ENCODE assay signal across 8 cellular contexts in the genomic region with DNA sequence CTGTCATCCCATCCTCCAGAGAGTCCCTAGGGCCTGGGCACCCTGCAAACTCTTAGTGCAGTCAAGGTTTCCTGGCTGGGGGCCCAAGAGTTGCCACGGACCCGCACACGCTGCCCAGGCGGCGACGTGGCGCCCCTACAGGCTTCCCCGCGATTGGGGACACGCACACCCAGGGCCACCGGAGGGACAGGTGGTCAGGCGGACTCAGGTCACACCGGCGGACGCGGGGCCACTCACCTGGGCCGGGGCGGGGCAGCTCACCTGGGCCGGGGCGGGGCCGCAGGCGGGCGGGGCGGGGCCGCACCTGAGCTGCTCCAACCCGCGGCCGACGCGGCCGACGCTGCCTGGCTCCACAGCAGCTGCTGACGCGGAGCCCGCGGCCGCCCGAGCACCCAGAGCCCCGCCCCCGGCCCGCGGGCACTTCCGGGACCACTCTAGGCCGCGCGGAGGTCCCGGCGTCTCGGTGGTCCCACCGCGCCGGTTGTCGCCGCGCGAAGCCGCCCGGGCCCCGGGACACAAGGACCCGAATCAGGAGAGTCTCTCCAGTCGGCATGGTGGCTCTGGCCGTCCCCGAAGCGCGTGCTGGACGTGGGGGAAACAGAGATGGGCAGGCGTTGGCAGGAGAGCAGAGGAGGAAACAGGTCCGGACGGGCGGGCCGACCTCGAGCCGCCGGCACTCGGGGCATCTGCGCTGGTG. TPM values are rescaled to one million over a fixed set of nuclear protein-coding genes. Genes with fewer than 3 reads are reported as not detected.
A peak's percentile ranks its signal among the peaks of the same experiment; 100 is the strongest.
DNase-seq lines count a peak whose midpoint lies in the region; ATAC-seq and TF ChIP-seq lines count a peak whose summit lies in the region.

A gene (minus strand): TSS at position 369 of the 697 bp plus-strand sequence. CDS start 5,972 bp downstream, outside the sequence.

- H3K27ac ChIP-seq in adipose tissue (ENCODE audit: low read depth, low read length), result peak within 1 kb of the TSS; percentile 28
- peak within 1 kb of the TSS; percentile 91 for H3K27ac ChIP-seq in left ventricle myocardium inferior (replicated peaks)
- H3K27ac ChIP-seq in psoas muscle, result peak within 1 kb of the TSS; percentile 90
- peak within 1 kb of the TSS; percentile 84 for H3K27ac ChIP-seq in urinary bladder (ENCODE audit: low read depth)

- 0 to 1% (median 1%) methylated on average over 36 to 74 of the region's 76 CpGs for WGBS in adipose tissue, 3 donors
- WGBS in psoas muscle, 3 donors, result 0 to 1% (median 0%) methylated on average over 54 to 76 of the region's 76 CpGs
- WGBS in urinary bladder, result under 1% methylated on average over 76 of the region's 76 CpGs

- H3K4me1 ChIP-seq in ES-I3 (ENCODE audit: insufficient read depth, low read length) (no peaks in the 10 kb centered on the region; the same call in 1 of the 2 replicates), left ventricle myocardium inferior (peaks cover 21% of the 10 kb centered on the region), psoas muscle (peaks cover 10% of the 10 kb centered on the region), urinary bladder (ENCODE audit: insufficient read depth) (no peaks in the 10 kb centered on the region)

- DNase-seq in H7 (peak; percentile 99), NCI-H1048 (lab: John Stamatoyannopoulos, UW) (peak; percentile 70), T follicular helper cell (ENCODE audit: low read depth) (peak; percentile 79), left ventricle myocardium inferior (peak; percentile 86), psoas muscle (peak; percentile 88 to 92)

- peak within 1 kb of the TSS; percentile 95 for H3K4me3 ChIP-seq in H7 (ENCODE audit: insufficient read depth, low read depth, low read length)
- peak within 1 kb of the TSS; percentile 83 for H3K4me3 ChIP-seq in left ventricle myocardium inferior
- peak within 1 kb of the TSS; percentile 91 for H3K4me3 ChIP-seq in psoas muscle
- H3K4me3 ChIP-seq in urinary bladder (ENCODE audit: low read depth, low read length), result peak within 1 kb of the TSS; percentile 85

- peak; percentile 87 to 92 (median 88) for ATAC-seq in psoas muscle

- intact Hi-C loops in left ventricle myocardium inferior (cut with micrococcal nuclease), result no loop called here
- intact Hi-C loops in psoas muscle (cut with DNase I), result no loop called here

- H3K27me3 ChIP-seq in H7 (ENCODE audit: control insufficient read depth, insufficient read depth, low read length) (no peaks in the 10 kb centered on the region), left ventricle myocardium inferior (ENCODE audit: low read depth) (no peaks in the 10 kb centered on the region), psoas muscle (ENCODE audit: insufficient read depth in 3 of 3, low read length in 2 of 3) (no peaks in the 10 kb centered on the region)

- H3K9ac ChIP-seq in ES-I3 (ENCODE audit: low read depth, low read length), result peak within 1 kb of the TSS; percentile 84

- no peaks in the 10 kb centered on the region for H3K9me3 ChIP-seq in ES-I3 (ENCODE audit: control insufficient read depth, insufficient read depth, low read length)
- no peaks in the 10 kb centered on the region for H3K9me3 ChIP-seq in left ventricle myocardium inferior (replicated peaks)
- H3K9me3 ChIP-seq in psoas muscle, result no peaks in the 10 kb centered on the region

- no peaks in the 10 kb centered on the region for H3K36me3 ChIP-seq in ES-I3 (ENCODE audit: insufficient read depth, low read length)
- no peaks in the 10 kb centered on the region for H3K36me3 ChIP-seq in H7 (replicated peaks; ENCODE audit: control insufficient read depth, insufficient read depth, low read length)
- H3K36me3 ChIP-seq in left ventricle myocardium inferior, result no peaks in the 10 kb centered on the region
- H3K36me3 ChIP-seq in psoas muscle (ENCODE audit: insufficient read depth in 1 of 2, low read depth in 1 of 2), result no peaks in the 10 kb centered on the region
- no peaks in the 10 kb centered on the region for H3K36me3 ChIP-seq in urinary bladder (ENCODE audit: insufficient read depth)

- TF ChIP-seq CTCF in left ventricle myocardium inferior (IDR thresholded peaks at IDR 0.05; ENCODE audit: borderline replicate concordance) (peak; percentile 44), psoas muscle (IDR thresholded peaks at IDR 0.05) (no peak)

RNA-seq across cellular contexts. Expression of the gene that starts here (rescaled TPM):
- total RNA-seq in H7 (2014; rRNA removed; shearing (Covaris generic)), result 1.7 and 2.3 TPM in 2 replicates
- 1 to 10 TPM in 2 of 3 donors, under 1 TPM in 1; 0.71 to 1.3 (median 1.0) TPM for polyA plus RNA-seq in adipose tissue
- 4.0 TPM for total RNA-seq in left ventricle myocardium inferior
- 10 to 100 TPM in 1 of 4 donors, 1 to 10 TPM in 3; 2.1 to 12.9 (median 4.0) TPM for total RNA-seq in psoas muscle
- polyA plus RNA-seq in psoas muscle, result 1 to 10 TPM; 1.2 to 3.8 (median 1.8) TPM
- 9.9 TPM for total RNA-seq in urinary bladder
- 1.6 TPM for polyA plus RNA-seq in urinary bladder

Comparison
In these comparisons a context has a peak if more than half of its experiments do, and no peak if none do; other contexts are left out.
1. Peak in every context shown above with its lines: DNase-seq, ATAC-seq, H3K4me3 ChIP-seq and H3K27ac ChIP-seq.
2. H3K27ac ChIP-seq: peak in every context shown above with its lines; median percentile 91 in left ventricle myocardium inferior; 90 in psoas muscle; 84 in urinary bladder; 28 in adipose tissue.